Comparison of ENCODE assay signal across 29 cellular contexts in the genomic region with DNA sequence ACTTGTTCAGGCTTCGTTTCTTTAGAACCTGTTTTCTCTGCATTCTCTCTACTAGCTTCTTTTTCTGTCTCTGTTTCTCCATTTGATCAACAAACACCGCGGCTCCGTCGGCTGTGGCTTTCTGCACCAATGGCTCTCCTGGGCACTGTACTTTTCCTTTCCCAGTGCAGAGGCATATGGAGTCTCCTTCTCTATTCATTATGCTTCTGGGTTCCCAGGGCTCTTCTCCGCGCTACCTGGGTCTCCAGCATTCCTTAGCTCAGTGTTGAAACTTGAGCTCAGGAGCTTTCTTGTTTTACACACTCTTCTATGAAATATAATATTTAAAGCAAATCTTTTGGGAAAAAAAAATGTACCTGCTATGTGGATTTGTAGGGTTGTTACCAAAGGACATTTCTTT.
"Had no signal": no experiment of that assay in that cellular context is flagged by ENCODE, and none has a peak within 500 bp of the region (broad histone marks: within the 10 kb centered on the region; RNA-seq: fewer than 3 reads in every experiment).

No MANE protein-coding gene starts in this region.

- H3K36me3 Mint-ChIP-seq: activated naive CD4-positive, alpha-beta T cell treated with anti-CD3 and anti-CD28 coated beads, Interleukin-2, amount 10 ng/mL, durations not matched to agents 7 days and 5 days; activated naive CD8-positive, alpha-beta T cell treated with anti-CD3 and anti-CD28 coated beads, Interleukin-2, amount 10 ng/mL, durations not matched to agents 7 days and 5 days; brain; naive B cell; stimulated activated naive B cell treated with anti-CD40 and anti-IgM and Interleukin-4, amounts not matched to agents 10 μg/mL and 1 μg/mL and 100 μg/mL, for 72 hours had no signal

- H3K9me3 Mint-ChIP-seq: activated CD4-positive, alpha-beta T cell treated with anti-CD3 and anti-CD28 coated beads, Interleukin-2, amount 10 ng/mL, durations not matched to agents 7 days and 5 days; activated naive CD8-positive, alpha-beta T cell treated with anti-CD3 and anti-CD28 coated beads, Interleukin-2, amount 10 ng/mL, durations not matched to agents 7 days and 5 days; brain; nephron progenitor cell had no signal

- H3K4me3 ChIP-seq: ascending aorta, cardiac muscle cell, colonic mucosa, heart left ventricle, left ventricle myocardium inferior, pancreas, psoas muscle, sigmoid colon, stomach, tibial artery had no signal

- H3K9me3 ChIP-seq: ascending aorta, colonic mucosa, heart left ventricle, left ventricle myocardium inferior, pancreas, psoas muscle, sigmoid colon, stomach, tibial artery had no signal

- DNase-seq: activated CD4-positive, alpha-beta memory T cell treated with anti-CD3 and anti-CD28 coated beads, Interleukin-2, amount 10 ng/mL, durations not matched to agents 7 days and 5 days; activated CD4-positive, alpha-beta T cell treated with anti-CD3 and anti-CD28 coated beads for 1 hour; activated CD4-positive, alpha-beta T cell treated with anti-CD3 and anti-CD28 coated beads, Interleukin-2, amount 10 ng/mL, durations not matched to agents 7 days and 5 days; activated CD8-positive, alpha-beta memory T cell treated with anti-CD3 and anti-CD28 coated beads, Interleukin-2, amount 50 U/mL, for 48 hours; activated gamma-delta T cell; activated naive CD4-positive, alpha-beta T cell treated with anti-CD3 and anti-CD28 coated beads, Interleukin-2, amount 10 ng/mL, durations not matched to agents 7 days and 5 days; activated naive CD8-positive, alpha-beta T cell treated with anti-CD3 and anti-CD28 coated beads, Interleukin-2, amount 10 ng/mL, durations not matched to agents 7 days and 5 days; activated T-cell treated with anti-CD3 and anti-CD28 coated beads, Interleukin-2, amount 50 U/mL, for 24 hours; cerebellar nuclear complex; colonic mucosa; effector memory CD4-positive, alpha-beta T cell; heart left ventricle; left ventricle myocardium inferior; naive B cell; nephron progenitor cell; nucleus accumbens; pancreas; psoas muscle; sigmoid colon; small intestine; stimulated activated CD4-positive, alpha-beta T cell treated with anti-CD3 and anti-CD28 coated beads, Interleukin-2, amount 100 ng/mL, for 24 hours; stimulated activated naive B cell treated with anti-CD40 and anti-IgM and Interleukin-4, amounts not matched to agents 10 μg/mL and 1 μg/mL and 100 μg/mL, for 72 hours; stomach; T-helper 2 cell; tibial artery had no signal

- H3K4me3 Mint-ChIP-seq: activated CD4-positive, alpha-beta memory T cell treated with anti-CD3 and anti-CD28 coated beads, Interleukin-2, amount 10 ng/mL, durations not matched to agents 7 days and 5 days; activated CD4-positive, alpha-beta T cell treated with anti-CD3 and anti-CD28 coated beads, Interleukin-2, amount 10 ng/mL, durations not matched to agents 7 days and 5 days; activated naive CD4-positive, alpha-beta T cell treated with anti-CD3 and anti-CD28 coated beads, Interleukin-2, amount 10 ng/mL, durations not matched to agents 7 days and 5 days; activated naive CD8-positive, alpha-beta T cell treated with anti-CD3 and anti-CD28 coated beads, Interleukin-2, amount 10 ng/mL, durations not matched to agents 7 days and 5 days; activated T-cell treated with anti-CD3 and anti-CD28 coated beads, Interleukin-2, amount 50 U/mL, for 24 hours; brain; naive B cell; nephron progenitor cell; stimulated activated naive B cell treated with anti-CD40 and anti-IgM and Interleukin-4, amounts not matched to agents 10 μg/mL and 1 μg/mL and 100 μg/mL, for 72 hours; WTC11 had no signal

- H3K27ac Mint-ChIP-seq: activated CD4-positive, alpha-beta memory T cell treated with anti-CD3 and anti-CD28 coated beads, Interleukin-2, amount 10 ng/mL, durations not matched to agents 7 days and 5 days; activated CD4-positive, alpha-beta T cell treated with anti-CD3 and anti-CD28 coated beads, Interleukin-2, amount 10 ng/mL, durations not matched to agents 7 days and 5 days; activated naive CD4-positive, alpha-beta T cell treated with anti-CD3 and anti-CD28 coated beads, Interleukin-2, amount 10 ng/mL, durations not matched to agents 7 days and 5 days; activated naive CD8-positive, alpha-beta T cell treated with anti-CD3 and anti-CD28 coated beads, Interleukin-2, amount 10 ng/mL, durations not matched to agents 7 days and 5 days; activated T-cell treated with anti-CD3 and anti-CD28 coated beads, Interleukin-2, amount 50 U/mL, for 24 hours; naive B cell; nephron progenitor cell; stimulated activated naive B cell treated with anti-CD40 and anti-IgM and Interleukin-4, amounts not matched to agents 10 μg/mL and 1 μg/mL and 100 μg/mL, for 72 hours; WTC11 had no signal

- H3K4me1 ChIP-seq: ascending aorta, colonic mucosa, left ventricle myocardium inferior, pancreas, psoas muscle, sigmoid colon, tibial artery had no signal

- H3K4me1 Mint-ChIP-seq: activated CD4-positive, alpha-beta memory T cell treated with anti-CD3 and anti-CD28 coated beads, Interleukin-2, amount 10 ng/mL, durations not matched to agents 7 days and 5 days; activated CD4-positive, alpha-beta T cell treated with anti-CD3 and anti-CD28 coated beads, Interleukin-2, amount 10 ng/mL, durations not matched to agents 7 days and 5 days; activated naive CD4-positive, alpha-beta T cell treated with anti-CD3 and anti-CD28 coated beads, Interleukin-2, amount 10 ng/mL, durations not matched to agents 7 days and 5 days; activated naive CD8-positive, alpha-beta T cell treated with anti-CD3 and anti-CD28 coated beads, Interleukin-2, amount 10 ng/mL, durations not matched to agents 7 days and 5 days; naive B cell; stimulated activated naive B cell treated with anti-CD40 and anti-IgM and Interleukin-4, amounts not matched to agents 10 μg/mL and 1 μg/mL and 100 μg/mL, for 72 hours; WTC11 had no signal

- H3K36me3 ChIP-seq: ascending aorta, cardiac muscle cell, colonic mucosa, heart left ventricle, left ventricle myocardium inferior, pancreas, sigmoid colon, stomach, tibial artery had no signal

- H3K27me3 Mint-ChIP-seq: activated CD4-positive, alpha-beta memory T cell treated with anti-CD3 and anti-CD28 coated beads, Interleukin-2, amount 10 ng/mL, durations not matched to agents 7 days and 5 days; activated CD4-positive, alpha-beta T cell treated with anti-CD3 and anti-CD28 coated beads, Interleukin-2, amount 10 ng/mL, durations not matched to agents 7 days and 5 days; activated naive CD4-positive, alpha-beta T cell treated with anti-CD3 and anti-CD28 coated beads, Interleukin-2, amount 10 ng/mL, durations not matched to agents 7 days and 5 days; activated naive CD8-positive, alpha-beta T cell treated with anti-CD3 and anti-CD28 coated beads, Interleukin-2, amount 10 ng/mL, durations not matched to agents 7 days and 5 days; activated T-cell treated with anti-CD3 and anti-CD28 coated beads, Interleukin-2, amount 50 U/mL, for 24 hours; brain; naive B cell; stimulated activated naive B cell treated with anti-CD40 and anti-IgM and Interleukin-4, amounts not matched to agents 10 μg/mL and 1 μg/mL and 100 μg/mL, for 72 hours had no signal

- H3K27me3 ChIP-seq: ascending aorta, cardiac muscle cell, colonic mucosa, heart left ventricle, sigmoid colon, tibial artery had no signal

- H3K27ac ChIP-seq: ascending aorta, cardiac muscle cell, colonic mucosa, heart left ventricle, left ventricle myocardium inferior, pancreas, psoas muscle, sigmoid colon, stomach, tibial artery had no signal
